Comparison of ENCODE assay signal across 1 cellular context in the genomic region with DNA sequence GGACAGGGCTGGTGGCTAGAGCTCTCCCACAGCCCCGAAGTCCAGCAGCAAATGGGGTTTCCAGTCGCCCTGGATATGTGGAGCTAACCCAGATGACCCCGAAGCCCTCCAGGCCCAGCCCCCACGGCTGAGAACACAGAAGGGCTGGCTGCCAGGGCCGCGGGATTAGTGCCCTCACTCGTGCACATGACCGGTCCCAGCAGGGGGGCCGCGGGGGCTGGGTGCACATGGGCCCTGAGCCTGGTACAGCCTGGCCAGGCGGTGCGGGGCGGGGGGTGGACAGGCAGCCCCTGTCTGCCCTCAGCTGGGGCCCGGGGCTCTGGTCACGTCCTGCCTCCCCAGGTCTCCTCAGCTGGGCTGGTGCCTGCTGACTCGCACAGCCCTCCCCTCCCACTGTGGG.
TF ChIP-seq lines count a peak whose summit lies in the region.

No MANE protein-coding gene starts in this region.

TF ChIP-seq in H1, 55 proteins besides CTCF, POLR2A, EP300 and RAD21:
- TF ChIP-seq TCF12 (IDR thresholded peaks at IDR 0.05; ENCODE audit: low read depth, low read length), result no peak
- TF ChIP-seq TAF1 (IDR thresholded peaks at IDR 0.05; ENCODE audit: low read depth, low read length), result no peak
- TF ChIP-seq HDAC6 (IDR thresholded peaks at IDR 0.05; ENCODE audit: low read depth, low read length), result no peak
- TF ChIP-seq ASH2L (IDR thresholded peaks at IDR 0.05; ENCODE audit: low read length), result no peak
- no peak for TF ChIP-seq BCL11A (IDR thresholded peaks at IDR 0.05; ENCODE audit: low read depth in 2 of 2, low read length in 2 of 2)
- TF ChIP-seq CBX5 (IDR thresholded peaks at IDR 0.05; ENCODE audit: low read depth, low read length), result no peak
- TF ChIP-seq PHF8 (conservative IDR thresholded peaks at IDR 0.05; ENCODE audit: low read depth, low read length), result no peak
- TF ChIP-seq CBX8 (IDR thresholded peaks at IDR 0.05; ENCODE audit: borderline replicate concordance, low read depth, low read length), result no peak
- TF ChIP-seq SIN3A (conservative IDR thresholded peaks at IDR 0.05 in 1 of 2, IDR thresholded peaks at IDR 0.05 in 1 of 2; ENCODE audit: low read depth in 1 of 2, low read length in 2 of 2), result no peak
- no peak for TF ChIP-seq CEBPB (IDR thresholded peaks at IDR 0.05; ENCODE audit: low read depth, low read length)
- no peak for TF ChIP-seq HDAC2 (IDR thresholded peaks at IDR 0.05; ENCODE audit: borderline replicate concordance in 1 of 2, low read depth in 2 of 2, low read length in 2 of 2)
- TF ChIP-seq SP2 (IDR thresholded peaks at IDR 0.05; ENCODE audit: low read length), result no peak
- TF ChIP-seq BRCA1 (IDR thresholded peaks at IDR 0.05; ENCODE audit: low read depth, low read length), result no peak
